1 cellular context compared by ENCODE assay signal in the genomic region with DNA sequence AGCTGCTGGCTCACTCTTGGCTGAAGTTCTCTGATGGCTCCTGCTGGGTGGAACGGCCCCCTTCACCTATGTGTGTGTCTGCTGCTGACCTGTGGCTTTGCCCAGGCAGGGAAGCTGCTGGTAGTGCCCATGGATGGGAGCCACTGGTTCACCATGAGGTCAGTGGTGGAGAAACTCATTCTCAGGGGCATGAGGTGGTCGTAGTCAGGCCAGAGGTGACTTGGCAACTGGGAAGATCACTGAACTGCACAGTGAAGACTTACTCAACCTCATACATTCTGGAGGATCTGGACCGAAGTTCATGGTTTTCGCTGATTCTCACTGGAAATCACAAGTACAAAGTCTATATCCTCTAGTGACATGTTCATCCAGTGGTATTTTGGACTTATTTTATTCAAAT.
TF ChIP-seq lines count a peak whose summit lies in the region.

No MANE protein-coding gene starts in this region.

TF ChIP-seq in liver, 16 proteins besides CTCF, POLR2A, EP300 and RAD21 (continued from another document):
- TF ChIP-seq, protein P1, sequence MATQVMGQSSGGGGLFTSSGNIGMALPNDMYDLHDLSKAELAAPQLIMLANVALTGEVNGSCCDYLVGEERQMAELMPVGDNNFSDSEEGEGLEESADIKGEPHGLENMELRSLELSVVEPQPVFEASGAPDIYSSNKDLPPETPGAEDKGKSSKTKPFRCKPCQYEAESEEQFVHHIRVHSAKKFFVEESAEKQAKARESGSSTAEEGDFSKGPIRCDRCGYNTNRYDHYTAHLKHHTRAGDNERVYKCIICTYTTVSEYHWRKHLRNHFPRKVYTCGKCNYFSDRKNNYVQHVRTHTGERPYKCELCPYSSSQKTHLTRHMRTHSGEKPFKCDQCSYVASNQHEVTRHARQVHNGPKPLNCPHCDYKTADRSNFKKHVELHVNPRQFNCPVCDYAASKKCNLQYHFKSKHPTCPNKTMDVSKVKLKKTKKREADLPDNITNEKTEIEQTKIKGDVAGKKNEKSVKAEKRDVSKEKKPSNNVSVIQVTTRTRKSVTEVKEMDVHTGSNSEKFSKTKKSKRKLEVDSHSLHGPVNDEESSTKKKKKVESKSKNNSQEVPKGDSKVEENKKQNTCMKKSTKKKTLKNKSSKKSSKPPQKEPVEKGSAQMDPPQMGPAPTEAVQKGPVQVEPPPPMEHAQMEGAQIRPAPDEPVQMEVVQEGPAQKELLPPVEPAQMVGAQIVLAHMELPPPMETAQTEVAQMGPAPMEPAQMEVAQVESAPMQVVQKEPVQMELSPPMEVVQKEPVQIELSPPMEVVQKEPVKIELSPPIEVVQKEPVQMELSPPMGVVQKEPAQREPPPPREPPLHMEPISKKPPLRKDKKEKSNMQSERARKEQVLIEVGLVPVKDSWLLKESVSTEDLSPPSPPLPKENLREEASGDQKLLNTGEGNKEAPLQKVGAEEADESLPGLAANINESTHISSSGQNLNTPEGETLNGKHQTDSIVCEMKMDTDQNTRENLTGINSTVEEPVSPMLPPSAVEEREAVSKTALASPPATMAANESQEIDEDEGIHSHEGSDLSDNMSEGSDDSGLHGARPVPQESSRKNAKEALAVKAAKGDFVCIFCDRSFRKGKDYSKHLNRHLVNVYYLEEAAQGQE (IDR thresholded peaks at IDR 0.05) = no peak
- no peak for TF ChIP-seq NR2F2 (IDR thresholded peaks at IDR 0.05)
- TF ChIP-seq HNF4G (IDR thresholded peaks at IDR 0.05) = peak; percentile 82
- TF ChIP-seq EGR1 (IDR thresholded peaks at IDR 0.05; ENCODE audit: low read depth in 2 of 2) = no peak
- TF ChIP-seq, protein P2, sequence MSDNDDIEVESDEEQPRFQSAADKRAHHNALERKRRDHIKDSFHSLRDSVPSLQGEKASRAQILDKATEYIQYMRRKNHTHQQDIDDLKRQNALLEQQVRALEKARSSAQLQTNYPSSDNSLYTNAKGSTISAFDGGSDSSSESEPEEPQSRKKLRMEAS (IDR thresholded peaks at IDR 0.05) = peak; percentile 22
- peak; percentile 94 to 97 for TF ChIP-seq RXRA (IDR thresholded peaks at IDR 0.05)
- TF ChIP-seq, protein P3, sequence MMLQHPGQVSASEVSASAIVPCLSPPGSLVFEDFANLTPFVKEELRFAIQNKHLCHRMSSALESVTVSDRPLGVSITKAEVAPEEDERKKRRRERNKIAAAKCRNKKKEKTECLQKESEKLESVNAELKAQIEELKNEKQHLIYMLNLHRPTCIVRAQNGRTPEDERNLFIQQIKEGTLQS (IDR thresholded peaks at IDR 0.05) = no peak
- TF ChIP-seq, protein P4, sequence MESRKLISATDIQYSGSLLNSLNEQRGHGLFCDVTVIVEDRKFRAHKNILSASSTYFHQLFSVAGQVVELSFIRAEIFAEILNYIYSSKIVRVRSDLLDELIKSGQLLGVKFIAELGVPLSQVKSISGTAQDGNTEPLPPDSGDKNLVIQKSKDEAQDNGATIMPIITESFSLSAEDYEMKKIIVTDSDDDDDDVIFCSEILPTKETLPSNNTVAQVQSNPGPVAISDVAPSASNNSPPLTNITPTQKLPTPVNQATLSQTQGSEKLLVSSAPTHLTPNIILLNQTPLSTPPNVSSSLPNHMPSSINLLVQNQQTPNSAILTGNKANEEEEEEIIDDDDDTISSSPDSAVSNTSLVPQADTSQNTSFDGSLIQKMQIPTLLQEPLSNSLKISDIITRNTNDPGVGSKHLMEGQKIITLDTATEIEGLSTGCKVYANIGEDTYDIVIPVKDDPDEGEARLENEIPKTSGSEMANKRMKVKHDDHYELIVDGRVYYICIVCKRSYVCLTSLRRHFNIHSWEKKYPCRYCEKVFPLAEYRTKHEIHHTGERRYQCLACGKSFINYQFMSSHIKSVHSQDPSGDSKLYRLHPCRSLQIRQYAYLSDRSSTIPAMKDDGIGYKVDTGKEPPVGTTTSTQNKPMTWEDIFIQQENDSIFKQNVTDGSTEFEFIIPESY (IDR thresholded peaks at IDR 0.05) = no peak
- no peak for TF ChIP-seq FOXA2 (IDR thresholded peaks at IDR 0.05)
- no peak for TF ChIP-seq TAF1 (conservative IDR thresholded peaks at IDR 0.05)
- TF ChIP-seq SP1 (IDR thresholded peaks at IDR 0.05) = peak; percentile 94
- TF ChIP-seq FOXA1 (IDR thresholded peaks at IDR 0.05) = no peak
- TF ChIP-seq GABPA (IDR thresholded peaks at IDR 0.05 in 1 of 2, conservative IDR thresholded peaks at IDR 0.05 in 1 of 2) = peak in 1 of 2 donors; percentile 13
- no peak for TF ChIP-seq JUND (IDR thresholded peaks at IDR 0.05)
